Comparison of ENCODE assay signal across 22 cellular contexts in genomic region chr3:143471705-143472104, GRCh38.
"Had no signal": no experiment of that assay in that cellular context is flagged by ENCODE, and none has a peak within 500 bp of the region (broad histone marks: within the 10 kb centered on the region; RNA-seq: fewer than 3 reads in every experiment).

No MANE protein-coding gene starts in this region.

- H3K36me3 ChIP-seq: adrenal gland, SJSA1 had no signal

- H3K9me3 ChIP-seq: adrenal gland, SJSA1 had no signal

- H3K4me3 Mint-ChIP-seq: activated CD8-positive, alpha-beta T cell treated with anti-CD3 and anti-CD28 coated beads for 36 hours; activated naive CD8-positive, alpha-beta T cell treated with anti-CD3 and anti-CD28 coated beads, Interleukin-2, amount 10 ng/mL, durations not matched to agents 7 days and 5 days; T-helper 1 cell treated with Interleukin-12 subunit alpha and Interleukin-12 subunit beta and Interleukin-4 antibody, amounts not matched to agents 30 μg/mL and 1 μg/mL, for 36 hours had no signal

- H3K27me3 ChIP-seq: adrenal gland, SJSA1 had no signal

- H3K4me3 ChIP-seq: adrenal gland, K562, SJSA1 had no signal

- H3K4me1 ChIP-seq: adrenal gland, SJSA1 had no signal

- H3K27ac ChIP-seq: adrenal gland, SJSA1 had no signal

- H3K4me1 Mint-ChIP-seq: activated naive CD8-positive, alpha-beta T cell treated with anti-CD3 and anti-CD28 coated beads, Interleukin-2, amount 10 ng/mL, durations not matched to agents 7 days and 5 days had no signal

- ATAC-seq: activated CD4-positive, CD25-positive, alpha-beta regulatory T cell treated with anti-CD3 and anti-CD28 coated beads, Interleukin-2, amount 50 U/mL, for 24 hours; activated CD8-positive, alpha-beta T cell treated with anti-CD3 and anti-CD28 coated beads for 36 hours; K562; PC-3 had no signal

- DNase-seq: activated CD4-positive, alpha-beta T cell treated with anti-CD3 and anti-CD28 coated beads for 4 hours; activated CD8-positive, alpha-beta memory T cell treated with anti-CD3 and anti-CD28 coated beads, Interleukin-2, amount 50 U/mL, for 48 hours; activated CD8-positive, alpha-beta T cell treated with anti-CD3 and anti-CD28 coated beads for 36 hours; activated naive CD4-positive, alpha-beta T cell treated with anti-CD3 and anti-CD28 coated beads, Interleukin-2, amount 50 U/mL, for 16 hours; activated naive CD8-positive, alpha-beta T cell treated with anti-CD3 and anti-CD28 coated beads, Interleukin-2, amount 10 ng/mL, durations not matched to agents 7 days and 5 days; activated T-cell treated with anti-CD3 and anti-CD28 coated beads, Interleukin-2, amount 50 U/mL, for 1 hour; adrenal gland; anterior cingulate cortex; cerebellar nuclear complex; Karpas-422; MM.1S; NCI-H187; NCI-H2171; NCI-H2227 treated with DMSO at 0.1 percent for 48 hours; NCI-H446 treated with DMSO at 0.1 percent for 48 hours; NCI-H524 treated with DMSO at 0.1 percent for 48 hours; PC-3; SHP77 had no signal

- H3K27me3 Mint-ChIP-seq: activated CD8-positive, alpha-beta T cell treated with anti-CD3 and anti-CD28 coated beads for 36 hours; activated naive CD8-positive, alpha-beta T cell treated with anti-CD3 and anti-CD28 coated beads, Interleukin-2, amount 10 ng/mL, durations not matched to agents 7 days and 5 days had no signal

- H3K27ac Mint-ChIP-seq: activated CD8-positive, alpha-beta T cell treated with anti-CD3 and anti-CD28 coated beads for 36 hours; activated naive CD8-positive, alpha-beta T cell treated with anti-CD3 and anti-CD28 coated beads, Interleukin-2, amount 10 ng/mL, durations not matched to agents 7 days and 5 days; T-helper 1 cell treated with Interleukin-12 subunit alpha and Interleukin-12 subunit beta and Interleukin-4 antibody, amounts not matched to agents 30 μg/mL and 1 μg/mL, for 36 hours had no signal

- H3K9me3 Mint-ChIP-seq: activated CD8-positive, alpha-beta T cell treated with anti-CD3 and anti-CD28 coated beads for 36 hours; activated naive CD8-positive, alpha-beta T cell treated with anti-CD3 and anti-CD28 coated beads, Interleukin-2, amount 10 ng/mL, durations not matched to agents 7 days and 5 days; T-helper 1 cell treated with Interleukin-12 subunit alpha and Interleukin-12 subunit beta and Interleukin-4 antibody, amounts not matched to agents 30 μg/mL and 1 μg/mL, for 36 hours had no signal
